In genomic region chr11:133146697-133147306, GRCh38 we compare ENCODE assay signal across 33 cellular contexts.
"Had no signal": no experiment of that assay in that cellular context is flagged by ENCODE, and none has a peak within 500 bp of the region (broad histone marks: within the 10 kb centered on the region; RNA-seq: fewer than 3 reads in every experiment).

No MANE protein-coding gene starts in this region.

- H3K27me3 Mint-ChIP-seq: activated CD4-positive, alpha-beta memory T cell treated with anti-CD3 and anti-CD28 coated beads, Interleukin-2, amount 10 ng/mL, durations not matched to agents 7 days and 5 days; activated CD4-positive, alpha-beta T cell treated with anti-CD3 and anti-CD28 coated beads for 36 hours; activated CD4-positive, alpha-beta T cell treated with anti-CD3 and anti-CD28 coated beads, Interleukin-2, amount 10 ng/mL, durations not matched to agents 24 days and 14 days; activated naive CD4-positive, alpha-beta T cell treated with anti-CD3 and anti-CD28 coated beads, Interleukin-2, amount 10 ng/mL, durations not matched to agents 7 days and 5 days; activated naive CD8-positive, alpha-beta T cell treated with anti-CD3 and anti-CD28 coated beads, Interleukin-2, amount 10 ng/mL, durations not matched to agents 7 days and 5 days; activated T-cell treated with anti-CD3 and anti-CD28 coated beads, Interleukin-2, amount 50 U/mL, for 24 hours; central memory CD8-positive, alpha-beta T cell had no signal

- H3K27ac ChIP-seq: ascending aorta, breast epithelium, cardiac muscle cell, epithelial cell of prostate, esophagus squamous epithelium, gastroesophageal sphincter, WERI-Rb-1 had no signal

- H3K27me3 ChIP-seq: ascending aorta, breast epithelium, cardiac muscle cell had no signal

- H3K27ac Mint-ChIP-seq: activated CD4-positive, alpha-beta memory T cell treated with anti-CD3 and anti-CD28 coated beads, Interleukin-2, amount 10 ng/mL, durations not matched to agents 7 days and 5 days; activated CD4-positive, alpha-beta T cell treated with anti-CD3 and anti-CD28 coated beads for 36 hours; activated CD4-positive, alpha-beta T cell treated with anti-CD3 and anti-CD28 coated beads, Interleukin-2, amount 10 ng/mL, durations not matched to agents 24 days and 14 days; activated naive CD4-positive, alpha-beta T cell treated with anti-CD3 and anti-CD28 coated beads, Interleukin-2, amount 10 ng/mL, durations not matched to agents 7 days and 5 days; activated naive CD4-positive, alpha-beta T cell treated with anti-CD3 and anti-CD28 coated beads, Interleukin-2, amount 50 U/mL, for 72 hours; activated naive CD8-positive, alpha-beta T cell treated with anti-CD3 and anti-CD28 coated beads, Interleukin-2, amount 10 ng/mL, durations not matched to agents 7 days and 5 days; activated T-cell treated with anti-CD3 and anti-CD28 coated beads, Interleukin-2, amount 50 U/mL, for 24 hours; activated T-cell treated with anti-CD3 and anti-CD28 coated beads, Interleukin-2, amount 50 U/mL, for 72 hours; effector memory CD8-positive, alpha-beta T cell; T-cell; T-helper 1 cell treated with Interleukin-12 subunit alpha and Interleukin-12 subunit beta and Interleukin-4 antibody, amounts not matched to agents 30 μg/mL and 1 μg/mL, for 36 hours had no signal

- H3K4me1 ChIP-seq: ascending aorta, breast epithelium, esophagus squamous epithelium, gastroesophageal sphincter had no signal

- H3K4me3 ChIP-seq: ascending aorta, breast epithelium, cardiac muscle cell, esophagus squamous epithelium, gastroesophageal sphincter had no signal

- ATAC-seq: activated CD4-positive, alpha-beta T cell treated with anti-CD3 and anti-CD28 coated beads for 36 hours; activated naive CD4-positive, alpha-beta T cell treated with anti-CD3 and anti-CD28 coated beads, Interleukin-2, amount 50 U/mL, for 72 hours; activated T-cell treated with anti-CD3 and anti-CD28 coated beads, Interleukin-2, amount 50 U/mL, for 72 hours; effector memory CD8-positive, alpha-beta T cell; gastroesophageal sphincter; T-cell had no signal

- H3K4me3 Mint-ChIP-seq: activated CD4-positive, alpha-beta memory T cell treated with anti-CD3 and anti-CD28 coated beads, Interleukin-2, amount 10 ng/mL, durations not matched to agents 7 days and 5 days; activated CD4-positive, alpha-beta T cell treated with anti-CD3 and anti-CD28 coated beads for 36 hours; activated CD4-positive, alpha-beta T cell treated with anti-CD3 and anti-CD28 coated beads, Interleukin-2, amount 10 ng/mL, durations not matched to agents 24 days and 14 days; activated naive CD4-positive, alpha-beta T cell treated with anti-CD3 and anti-CD28 coated beads, Interleukin-2, amount 10 ng/mL, durations not matched to agents 7 days and 5 days; activated naive CD8-positive, alpha-beta T cell treated with anti-CD3 and anti-CD28 coated beads, Interleukin-2, amount 10 ng/mL, durations not matched to agents 7 days and 5 days; activated T-cell treated with anti-CD3 and anti-CD28 coated beads, Interleukin-2, amount 50 U/mL, for 24 hours; activated T-cell treated with anti-CD3 and anti-CD28 coated beads, Interleukin-2, amount 50 U/mL, for 72 hours; brain; central memory CD8-positive, alpha-beta T cell; effector memory CD8-positive, alpha-beta T cell; T-cell; T-helper 1 cell treated with Interleukin-12 subunit alpha and Interleukin-12 subunit beta and Interleukin-4 antibody, amounts not matched to agents 30 μg/mL and 1 μg/mL, for 36 hours had no signal

- H3K9me3 ChIP-seq: ascending aorta, breast epithelium, esophagus squamous epithelium, gastroesophageal sphincter had no signal

- DNase-seq: activated CD4-positive, alpha-beta memory T cell treated with anti-CD3 and anti-CD28 coated beads, Interleukin-2, amount 10 ng/mL, durations not matched to agents 7 days and 5 days; activated CD4-positive, alpha-beta T cell treated with anti-CD3 and anti-CD28 coated beads for 36 hours; activated CD4-positive, alpha-beta T cell treated with anti-CD3 and anti-CD28 coated beads, Interleukin-2, amount 10 ng/mL, durations not matched to agents 24 days and 14 days; activated CD4-positive, alpha-beta T cell treated with anti-CD3 and anti-CD28 coated beads, Interleukin-2, amount 50 U/mL, for 4 hours; activated CD4-positive, CD25-positive, alpha-beta regulatory T cell; activated CD4-positive, CD25-positive, alpha-beta regulatory T cell treated with anti-CD3 and anti-CD28 coated beads, Interleukin-2, amount 50 U/mL, for 72 hours; activated CD8-positive, alpha-beta memory T cell treated with anti-CD3 and anti-CD28 coated beads, Interleukin-2, amount 50 U/mL, for 48 hours; activated gamma-delta T cell; activated naive CD4-positive, alpha-beta T cell; activated naive CD4-positive, alpha-beta T cell treated with anti-CD3 and anti-CD28 coated beads, Interleukin-2, amount 10 ng/mL, durations not matched to agents 7 days and 5 days; activated naive CD8-positive, alpha-beta T cell treated with anti-CD3 and anti-CD28 coated beads, Interleukin-2, amount 10 ng/mL, durations not matched to agents 7 days and 5 days; activated T-cell treated with anti-CD3 and anti-CD28 coated beads for 4 hours; activated T-cell treated with anti-CD3 and anti-CD28 coated beads, Interleukin-2, amount 50 U/mL, for 24 hours; activated T-cell treated with anti-CD3 and anti-CD28 coated beads, Interleukin-2, amount 50 U/mL, for 72 hours; cortex of kidney; dermis blood vessel endothelial cell; effector CD4-positive, alpha-beta T cell; effector memory CD8-positive, alpha-beta T cell; esophagus squamous epithelium; foreskin melanocyte; SW 1271; T-cell; T-helper 9 cell; WERI-Rb-1 had no signal

- H3K36me3 ChIP-seq: ascending aorta, breast epithelium, cardiac muscle cell, esophagus squamous epithelium, gastroesophageal sphincter, WERI-Rb-1 had no signal

- H3K4me1 Mint-ChIP-seq: activated CD4-positive, alpha-beta memory T cell treated with anti-CD3 and anti-CD28 coated beads, Interleukin-2, amount 10 ng/mL, durations not matched to agents 7 days and 5 days; activated CD4-positive, alpha-beta T cell treated with anti-CD3 and anti-CD28 coated beads for 36 hours; activated CD4-positive, alpha-beta T cell treated with anti-CD3 and anti-CD28 coated beads, Interleukin-2, amount 10 ng/mL, durations not matched to agents 24 days and 14 days; activated naive CD4-positive, alpha-beta T cell treated with anti-CD3 and anti-CD28 coated beads, Interleukin-2, amount 10 ng/mL, durations not matched to agents 7 days and 5 days; activated naive CD8-positive, alpha-beta T cell treated with anti-CD3 and anti-CD28 coated beads, Interleukin-2, amount 10 ng/mL, durations not matched to agents 7 days and 5 days; central memory CD8-positive, alpha-beta T cell; T-cell had no signal

- H3K9me3 Mint-ChIP-seq: activated CD4-positive, alpha-beta memory T cell treated with anti-CD3 and anti-CD28 coated beads, Interleukin-2, amount 10 ng/mL, durations not matched to agents 7 days and 5 days; activated CD4-positive, alpha-beta T cell treated with anti-CD3 and anti-CD28 coated beads, Interleukin-2, amount 10 ng/mL, durations not matched to agents 24 days and 14 days; activated naive CD4-positive, alpha-beta T cell treated with anti-CD3 and anti-CD28 coated beads, Interleukin-2, amount 10 ng/mL, durations not matched to agents 7 days and 5 days; activated naive CD8-positive, alpha-beta T cell treated with anti-CD3 and anti-CD28 coated beads, Interleukin-2, amount 10 ng/mL, durations not matched to agents 7 days and 5 days; activated T-cell treated with anti-CD3 and anti-CD28 coated beads, Interleukin-2, amount 50 U/mL, for 24 hours; T-helper 1 cell treated with Interleukin-12 subunit alpha and Interleukin-12 subunit beta and Interleukin-4 antibody, amounts not matched to agents 30 μg/mL and 1 μg/mL, for 36 hours had no signal
